ENCODE assay signal across 8 cellular contexts in genomic region chr12:131949431-131950181, GRCh38. TPM values are rescaled to one million over a fixed set of nuclear protein-coding genes. Genes with fewer than 3 reads are reported as not detected.
DNase-seq lines count a peak whose midpoint lies in the region; TF ChIP-seq lines count a peak whose summit lies in the region.

Gene EP400 (plus strand): TSS chr12:131949942. CDS start chr12:131960620, 10,678 bp downstream.

- no CpG with 5 or more reads among the region's 97 CpGs for WGBS in H9 (ENCODE audit: extremely low coverage, insufficient read length, low lambda C conversion rate)

- H3K36me3 Mint-ChIP-seq in H9 (ENCODE audit: insufficient read depth in 1 of 3, low read depth in 3 of 3) = peaks cover 6 to 18% (median 10%) of the 10 kb centered on the region in 3 experiments; a peak in 6 of 7 replicates

- no peak within 1 kb of the TSS for H3K56ac ChIP-seq in H9 (ENCODE audit: insufficient read length, low read depth, low read length)

- no peak within 1 kb of the TSS for H2AK5ac ChIP-seq in H9 (ENCODE audit: insufficient read length, low read length)

- H3T11ph ChIP-seq in H9 (ENCODE audit: low read length) = no peak within 1 kb of the TSS

- H3K14ac ChIP-seq in H9 (ENCODE audit: insufficient read depth, low read length) = peak within 1 kb of the TSS; percentile 85

- no peaks in the 10 kb centered on the region for H4K20me1 ChIP-seq in H9 (ENCODE audit: control insufficient read depth, insufficient read depth, insufficient read length)
- H4K20me1 ChIP-seq in MM.1S (ENCODE audit: insufficient read depth, low read length) = 0 out of 2 replicates have a peak, but pooled peaks cover 2% of the 10 kb centered on the region

- H3K9ac ChIP-seq in ES-I3 (ENCODE audit: low read depth, low read length) (peak within 1 kb of the TSS; percentile 98), H9 (ENCODE audit: extremely low read depth, insufficient read length, low read length) (peak within 1 kb of the TSS; percentile 75), MM.1S (ENCODE audit: low read length) (peak within 1 kb of the TSS; percentile 64)

- H3K36me3 ChIP-seq in ES-I3 (ENCODE audit: insufficient read depth, low read length) = no peaks in the 10 kb centered on the region
- H3K36me3 ChIP-seq in MM.1S (replicated peaks; ENCODE audit: insufficient read depth, low read length) = no peaks in the 10 kb centered on the region
- peaks cover 4% of the 10 kb centered on the region for H3K36me3 ChIP-seq in neuron (ENCODE audit: insufficient read depth, low read length)

- H3K4ac ChIP-seq in H9 (ENCODE audit: low read depth, low read length) = no peak within 1 kb of the TSS

- no peak within 1 kb of the TSS for H2BK5ac ChIP-seq in H9 (ENCODE audit: insufficient read length, low read length)

- H3K9me3 ChIP-seq in ES-I3 (ENCODE audit: control insufficient read depth, insufficient read depth, low read length) (no peaks in the 10 kb centered on the region), H9 (ENCODE audit: control insufficient read depth, low read depth, low read length) (no peaks in the 10 kb centered on the region), MM.1S (replicated peaks; ENCODE audit: insufficient read depth, low read length) (no peaks in the 10 kb centered on the region), neuron (ENCODE audit: low read length) (peaks cover 2% of the 10 kb centered on the region)

- peak within 1 kb of the TSS; percentile 90 to 96 for H3K4me3 Mint-ChIP-seq in H9

- no peak within 1 kb of the TSS for H4K91ac ChIP-seq in H9 (ENCODE audit: insufficient read length, low read depth, low read length)

- H3K27me3 ChIP-seq in H9 (ENCODE audit: insufficient read depth, low read length) (no peaks in the 10 kb centered on the region), MM.1S (replicated peaks; ENCODE audit: insufficient read depth, low read length) (no peaks in the 10 kb centered on the region), neuron (ENCODE audit: insufficient read depth, low read length) (no peaks in the 10 kb centered on the region)

- no peak within 1 kb of the TSS for H2BK12ac ChIP-seq in H9 (ENCODE audit: insufficient read length, low read depth, low read length)

- TF ChIP-seq CTCF in H9 (conservative IDR thresholded peaks at IDR 0.05) (peak; percentile 61), MM.1S (IDR thresholded peaks at IDR 0.05; ENCODE audit: low read length) (peak; percentile 9; the same call in 1 of the 2 replicates), foreskin fibroblast (IDR thresholded peaks at IDR 0.05; ENCODE audit: low read depth, low read length) (no peak)

- H3K79me2 ChIP-seq in H9 (ENCODE audit: insufficient read depth, low read length) (peaks cover 14% of the 10 kb centered on the region; the same call in 1 of the 2 replicates), MM.1S (ENCODE audit: low read length) (peaks cover 34% of the 10 kb centered on the region)

- H3K4me1 ChIP-seq in ES-I3 (ENCODE audit: insufficient read depth, low read length) (peaks cover 7% of the 10 kb centered on the region; the same call in 1 of the 2 replicates), H9 (ENCODE audit: insufficient read depth, low read length) (peaks cover 4% of the 10 kb centered on the region; the same call in 1 of the 2 replicates), MM.1S (ENCODE audit: low read length) (no peaks in the 10 kb centered on the region), neuron (ENCODE audit: insufficient read depth, low read length) (peaks cover 4% of the 10 kb centered on the region)

- H3K4me2 ChIP-seq in H9 (ENCODE audit: insufficient read depth, insufficient read length, low read length) = peak within 1 kb of the TSS; percentile 41
- H3K4me2 ChIP-seq in MM.1S (ENCODE audit: low read depth, low read length) = peak within 1 kb of the TSS; percentile 47; the same call in 1 of the 2 replicates

- H3F3A ChIP-seq in MM.1S (ENCODE audit: insufficient read depth, low read length) = no peaks in the 10 kb centered on the region

- H4K8ac ChIP-seq in H9 (replicated peaks; ENCODE audit: insufficient read length, low read depth, low read length) = no peak within 1 kb of the TSS

- H2BK15ac ChIP-seq in H9 (ENCODE audit: low read depth, low read length) = no peak within 1 kb of the TSS; the same call in 1 of the 2 replicates

- H3K23ac ChIP-seq in H9 (ENCODE audit: insufficient read length, low read depth, low read length) = no peak within 1 kb of the TSS

- H3K27me3 Mint-ChIP-seq in H9 (ENCODE audit: low read depth) = peaks cover 2% of the 10 kb centered on the region

- no peaks in the 10 kb centered on the region for H3K9me3 Mint-ChIP-seq in H9

- H3K23me2 ChIP-seq in H9 (ENCODE audit: insufficient read length, low read depth, low read length, poor library complexity, severe bottlenecking) = no peaks in the 10 kb centered on the region

- no peak within 1 kb of the TSS for H4K5ac ChIP-seq in H9 (ENCODE audit: insufficient read length, low read depth, low read length)

- H3K4me1 Mint-ChIP-seq in H9 = peaks cover 3 to 8% of the 10 kb centered on the region in 2 experiments

- H3K4me3 ChIP-seq in MM.1S (ENCODE audit: low read length) = peak within 1 kb of the TSS; percentile 72
- peak within 1 kb of the TSS; percentile 84 to 95 for H3K4me3 ChIP-seq in foreskin fibroblast (ENCODE audit: low read depth in 1 of 2, low read length in 2 of 2)
- peak within 1 kb of the TSS; percentile 98 for H3K4me3 ChIP-seq in neuron (ENCODE audit: low read length)

- DNase-seq in H9 (peak; percentile 93), MM.1S (peak; percentile 84), SIG-M5 (lab: John Stamatoyannopoulos, UW) (peak; percentile 53), activated gamma-delta T cell (lab: John Stamatoyannopoulos, UW) (peak; percentile 93), foreskin fibroblast (peak; percentile 94 to 98), stromal cell of bone marrow (ENCODE audit: low read depth) (peak; percentile 88)

- H3K79me1 ChIP-seq in H9 (ENCODE audit: insufficient read depth, low read depth, low read length, poor library complexity, severe bottlenecking) = peaks cover 11% of the 10 kb centered on the region

- H3K27ac ChIP-seq in H9 (ENCODE audit: insufficient read length, low read depth, low read length) (no peak within 1 kb of the TSS), MM.1S (ENCODE audit: low read length) (no peak within 1 kb of the TSS)

- peak within 1 kb of the TSS; percentile 43 for H3K18ac ChIP-seq in H9 (ENCODE audit: insufficient read length, low read depth, low read length)

- H2AFZ ChIP-seq in H9 (ENCODE audit: low read length) = no peak within 1 kb of the TSS
- peak within 1 kb of the TSS; percentile 45; the same call in 1 of the 2 replicates for H2AFZ ChIP-seq in MM.1S (ENCODE audit: low read length)
- peak within 1 kb of the TSS; percentile 56 for H2AFZ ChIP-seq in neuron (ENCODE audit: low read depth, low read length)

- no peaks in the 10 kb centered on the region for H3K9me2 ChIP-seq in MM.1S (replicated peaks; ENCODE audit: insufficient read depth, low read length)

- H3K27ac Mint-ChIP-seq in H9 = peak within 1 kb of the TSS in 2 of 3 experiments; percentile 72 to 91; a peak in 5 of 7 replicates

- no peak within 1 kb of the TSS for H2BK20ac ChIP-seq in H9 (ENCODE audit: low read depth, low read length, poor library complexity, severe bottlenecking)

- H2BK120ac ChIP-seq in H9 (ENCODE audit: low read depth, low read length, poor library complexity, severe bottlenecking) = no peak within 1 kb of the TSS

RNA-seq across cellular contexts. Expression of gene EP400, which starts in this region (rescaled TPM):
- total RNA-seq in H9 (2021) = 53.3 and 61.7 TPM in 2 replicates
